In the genomic region with DNA sequence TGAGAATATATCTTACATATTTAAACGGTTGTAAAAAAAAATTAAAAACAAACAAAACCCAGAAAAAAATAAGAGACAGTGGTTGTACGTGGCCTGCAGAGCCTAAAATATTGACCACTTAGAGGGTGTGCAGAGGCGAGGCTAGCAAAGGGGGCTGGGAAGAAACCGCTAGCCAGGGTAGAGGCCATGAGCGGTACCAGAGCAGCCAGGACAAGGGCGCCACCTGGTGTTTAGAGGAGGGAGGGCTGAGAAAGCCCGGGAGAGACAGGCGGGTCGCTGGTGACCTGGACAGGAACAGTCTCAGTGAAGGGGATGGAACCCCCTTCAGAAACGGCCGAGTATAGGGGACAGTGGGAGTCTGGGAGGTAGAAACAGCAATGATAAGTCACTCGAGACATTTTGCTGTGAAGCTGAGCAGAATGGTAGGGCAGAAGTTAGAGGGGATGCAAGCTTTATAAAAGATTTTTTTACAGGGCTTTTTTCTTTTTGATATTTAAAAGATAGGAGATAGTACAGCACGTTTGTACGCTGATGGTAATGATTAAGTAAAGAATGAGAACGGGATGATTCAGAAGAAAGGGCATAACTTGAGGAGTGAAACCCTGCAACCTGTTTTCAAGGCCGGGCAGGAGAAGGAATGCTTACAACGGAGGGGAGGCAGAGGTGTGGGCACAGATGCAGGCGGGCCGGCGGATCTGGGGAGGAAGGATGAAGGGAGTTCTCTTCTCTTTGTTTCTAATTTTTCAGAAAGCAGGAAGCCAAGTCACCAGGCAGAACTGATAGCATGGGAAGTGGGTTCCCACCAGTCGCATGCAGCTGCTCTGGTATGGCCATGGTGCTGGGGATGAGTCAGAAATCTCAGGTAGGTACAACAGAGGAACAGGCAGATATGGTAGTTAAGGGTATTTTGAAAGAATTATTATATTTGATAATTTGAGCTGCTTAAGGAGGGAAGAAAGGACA, we compare ENCODE assay signal across 8 cellular contexts.
DNase-seq lines count a peak whose midpoint lies in the region; ATAC-seq and TF ChIP-seq lines count a peak whose summit lies in the region.

No MANE protein-coding gene starts in this region.

- H3K4me1 Mint-ChIP-seq in activated CD8-positive, alpha-beta T cell treated with anti-CD3 and anti-CD28 coated beads for 36 hours (ENCODE audit: low read depth), result peaks cover 12% of the 10 kb centered on the region
- H3K4me1 Mint-ChIP-seq in endothelial cell (ENCODE audit: unreplicated experiment) (peaks cover 20% of the 10 kb centered on the region), nephron (peaks cover 8% of the 10 kb centered on the region)
- peaks cover 14% of the 10 kb centered on the region for H3K4me1 Mint-ChIP-seq in stimulated activated naive CD8-positive, alpha-beta T cell treated with anti-CD3 and anti-CD28 coated beads, Interleukin-15, amount 100 ng/mL, for 72 hours

- H3K36me3 Mint-ChIP-seq in activated CD8-positive, alpha-beta T cell treated with anti-CD3 and anti-CD28 coated beads for 36 hours (ENCODE audit: low read depth), result no peaks in the 10 kb centered on the region
- H3K36me3 Mint-ChIP-seq in endothelial cell (ENCODE audit: low read depth, unreplicated experiment) (no peaks in the 10 kb centered on the region), nephron (ENCODE audit: low read depth) (peaks cover 59% of the 10 kb centered on the region)

- H3K4me3 ChIP-seq in BLaER1, result peak overlapping the region; percentile 46; the same call in 1 of the 2 replicates

- DNase-seq in NCI-H748 (lab: John Stamatoyannopoulos, UW; ENCODE audit: unreplicated experiment) (peak; percentile 70), endothelial cell (ENCODE audit: low spot score) (peak; percentile 88)
- DNase-seq in activated CD8-positive, alpha-beta T cell treated with anti-CD3 and anti-CD28 coated beads for 36 hours, result peak; percentile 90
- DNase-seq in stimulated activated naive CD8-positive, alpha-beta T cell treated with anti-CD3 and anti-CD28 coated beads, Interleukin-15, amount 100 ng/mL, for 72 hours, result peak; percentile 77 to 79

- no peak overlapping the region for H3K27ac Mint-ChIP-seq in activated CD8-positive, alpha-beta T cell treated with anti-CD3 and anti-CD28 coated beads for 36 hours
- H3K27ac Mint-ChIP-seq in endothelial cell (ENCODE audit: unreplicated experiment) (peak overlapping the region; percentile 33), nephron (peak overlapping the region in 1 of 3 experiments; percentile 20)
- peak overlapping the region in 1 of 2 donors; percentile 75 for H3K27ac Mint-ChIP-seq in stimulated activated naive CD8-positive, alpha-beta T cell treated with anti-CD3 and anti-CD28 coated beads, Interleukin-15, amount 100 ng/mL, for 72 hours

- no peaks in the 10 kb centered on the region for H3K27me3 ChIP-seq in BLaER1

- POLR2A ChIA-PET in activated CD8-positive, alpha-beta T cell treated with anti-CD3 and anti-CD28 coated beads for 36 hours (lab: Charles Lee), result interaction anchor here (0.8 to 1.7 kb wide), 4 partner anchors 9 to 76 kb away, joined by 3 to 8 read pairs (median 3); a partner anchor contains a TSS

- peak overlapping the region; percentile 42 for H3K4me3 Mint-ChIP-seq in activated CD8-positive, alpha-beta T cell treated with anti-CD3 and anti-CD28 coated beads for 36 hours
- H3K4me3 Mint-ChIP-seq in endothelial cell (ENCODE audit: unreplicated experiment), result no peak overlapping the region
- no peak overlapping the region for H3K4me3 Mint-ChIP-seq in nephron
- H3K4me3 Mint-ChIP-seq in stimulated activated naive CD8-positive, alpha-beta T cell treated with anti-CD3 and anti-CD28 coated beads, Interleukin-15, amount 100 ng/mL, for 72 hours, result peak overlapping the region; percentile 80 to 81

- H4K20me1 ChIP-seq in BLaER1, result no peaks in the 10 kb centered on the region

- peak; percentile 97 for TF ChIP-seq CTCF in activated CD8-positive, alpha-beta T cell treated with anti-CD3 and anti-CD28 coated beads for 36 hours (IDR thresholded peaks at IDR 0.05)
- TF ChIP-seq CTCF in endothelial cell (IDR thresholded peaks at IDR 0.05; ENCODE audit: unreplicated experiment), result peak; percentile 90
- peak; percentile 72 to 80 (median 78) for TF ChIP-seq CTCF in nephron (IDR thresholded peaks at IDR 0.05; ENCODE audit: unreplicated experiment in 3 of 3)

- peak overlapping the region; percentile 76 for H3K4me2 ChIP-seq in BLaER1

- CTCF ChIA-PET in activated CD8-positive, alpha-beta T cell treated with anti-CD3 and anti-CD28 coated beads for 36 hours (lab: Charles Lee), result interaction anchor here (0.6 to 8.1 kb wide), 53 partner anchors 9 to 905 kb away, joined by 3 to 161 read pairs (median 5); a partner anchor contains a TSS

- no peaks in the 10 kb centered on the region for H3K9me3 Mint-ChIP-seq in activated CD8-positive, alpha-beta T cell treated with anti-CD3 and anti-CD28 coated beads for 36 hours
- H3K9me3 Mint-ChIP-seq in endothelial cell (ENCODE audit: unreplicated experiment) (no peaks in the 10 kb centered on the region), nephron (no peaks in the 10 kb centered on the region)
- no peaks in the 10 kb centered on the region for H3K9me3 Mint-ChIP-seq in stimulated activated naive CD8-positive, alpha-beta T cell treated with anti-CD3 and anti-CD28 coated beads, Interleukin-15, amount 100 ng/mL, for 72 hours

- H3K4me1 ChIP-seq in BLaER1, result peaks cover 29% of the 10 kb centered on the region

- no peaks in the 10 kb centered on the region; the same call in 1 of the 2 replicates for H3K9me3 ChIP-seq in BLaER1

- no peaks in the 10 kb centered on the region for H3K36me3 ChIP-seq in BLaER1

- peaks cover 42% of the 10 kb centered on the region for H3K27me3 Mint-ChIP-seq in activated CD8-positive, alpha-beta T cell treated with anti-CD3 and anti-CD28 coated beads for 36 hours
- H3K27me3 Mint-ChIP-seq in endothelial cell (ENCODE audit: unreplicated experiment) (no peaks in the 10 kb centered on the region), nephron (ENCODE audit: low read depth) (no peaks in the 10 kb centered on the region)
- peaks cover 45% of the 10 kb centered on the region for H3K27me3 Mint-ChIP-seq in stimulated activated naive CD8-positive, alpha-beta T cell treated with anti-CD3 and anti-CD28 coated beads, Interleukin-15, amount 100 ng/mL, for 72 hours

- ATAC-seq in GM18909 (IDR thresholded peaks at IDR 0.05; ENCODE audit: poor library complexity, unreplicated experiment) (peak; percentile 99), HG03108 (IDR thresholded peaks at IDR 0.05; ENCODE audit: unreplicated experiment) (peak; percentile 98)
- peak; percentile 98 for ATAC-seq in activated CD8-positive, alpha-beta T cell treated with anti-CD3 and anti-CD28 coated beads for 36 hours
- peak; percentile 95 for ATAC-seq in stimulated activated naive CD8-positive, alpha-beta T cell treated with anti-CD3 and anti-CD28 coated beads, Interleukin-15, amount 100 ng/mL, for 72 hours

- intact Hi-C loops in activated CD8-positive, alpha-beta T cell treated with anti-CD3 and anti-CD28 coated beads for 36 hours (cut with micrococcal nuclease), result loop anchor here (1.0 to 5.0 kb wide), 2 partner anchors 46 to 77 kb away; no protein-coding TSS in a partner anchor

- H3K27ac ChIP-seq in BLaER1, result peak overlapping the region; percentile 70

- H3K9ac ChIP-seq in BLaER1, result peak overlapping the region; percentile 61; the same call in 1 of the 2 replicates

Comparison
In these comparisons a context has a peak if more than half of its experiments do, and no peak if none do; other contexts are left out.
1. Peak in every context shown above with its lines: DNase-seq, ATAC-seq, H3K4me3 ChIP-seq and H3K27ac ChIP-seq.
2. H3K4me3 Mint-ChIP-seq: peak in activated CD8-positive, alpha-beta T cell treated with anti-CD3 and anti-CD28 coated beads for 36 hours (single experiment) and stimulated activated naive CD8-positive, alpha-beta T cell treated with anti-CD3 and anti-CD28 coated beads, Interleukin-15, amount 100 ng/mL, for 72 hours (2 of 2); none in endothelial cell (single experiment) and nephron (0 of 3).